22 cellular contexts compared by ENCODE assay signal in genomic region chr1:9332513-9333143, GRCh38. TPM values are rescaled to one million over a fixed set of nuclear protein-coding genes. Genes with fewer than 3 reads are reported as not detected.
DNase-seq lines count a peak whose midpoint lies in the region; ATAC-seq, FAIRE-seq and TF ChIP-seq lines count a peak whose summit lies in the region.
"Had no signal": no experiment of that assay in that cellular context is flagged by ENCODE, and none has a peak within 500 bp of the region (broad histone marks: within the 10 kb centered on the region; RNA-seq: fewer than 3 reads in every experiment).

No MANE protein-coding gene starts in this region.

- H3K79me1 ChIP-seq in mesenchymal stem cell (replicated peaks; ENCODE audit: low read length, poor library complexity, severe bottlenecking) = peaks cover 18% of the 10 kb centered on the region

- H3K27ac ChIP-seq in right lobe of liver (no peak overlapping the region), HepG2 (ENCODE audit: extremely low read length, insufficient read depth, low read length) (no peak overlapping the region), mesenchymal stem cell (ENCODE audit: low read length, poor library complexity, severe bottlenecking) (no peak overlapping the region)
- H3K27ac ChIP-seq: suprapubic skin, VCaP had no signal

- TF ChIP-seq EP300 in HepG2 (IDR thresholded peaks at IDR 0.05; ENCODE audit: low read depth in 2 of 2, low read length in 2 of 2) (no peak), HepG2 (CRISPR knock-in tag; IDR thresholded peaks at IDR 0.05; ENCODE audit: borderline replicate concordance) (no peak)

- H3K14ac ChIP-seq in mesenchymal stem cell (ENCODE audit: low read length in 2 of 2) = no peak overlapping the region

- H3K27me3 ChIP-seq in right lobe of liver (no peaks in the 10 kb centered on the region), HepG2 (ENCODE audit: control insufficient read depth in 1 of 2, insufficient read depth in 2 of 2, low read length in 2 of 2) (no peaks in the 10 kb centered on the region), mesenchymal stem cell (ENCODE audit: control insufficient read depth in 1 of 2, insufficient read depth in 1 of 2, low read length in 2 of 2) (no peaks in the 10 kb centered on the region)
- H3K27me3 ChIP-seq: suprapubic skin had no signal

- H2AFZ ChIP-seq in HepG2 (ENCODE audit: low read length) = no peak overlapping the region
- no peak overlapping the region for H2AFZ ChIP-seq in mesenchymal stem cell (ENCODE audit: low read depth, low read length)

- intact Hi-C loops in right lobe of liver (cut with DNase I) (no loop called here), HepG2 (cut with micrococcal nuclease; ENCODE audit: unreplicated experiment) (no loop called here)
- intact Hi-C loops in activated T-helper 1 cell treated with anti-CD3 and anti-CD28 coated beads, Interleukin-12 subunit alpha, Interleukin-12 subunit beta, Interleukin-2, Interleukin-4 antibody, amounts not matched to agents 30 ng/mL and 10 ng/mL and 1 ng/mL, durations not matched to agents 14 hours and 24 hours and 36 hours (cut with micrococcal nuclease) = no loop called here

- TF ChIP-seq POLR2A in right lobe of liver (IDR thresholded peaks at IDR 0.05) (no peak), HepG2 (IDR thresholded peaks at IDR 0.05; ENCODE audit: insufficient read depth in 1 of 2, low read depth in 2 of 2, low read length in 2 of 2) (no peak)

- H2BK5ac ChIP-seq in mesenchymal stem cell (ENCODE audit: low read depth, low read length, poor library complexity, severe bottlenecking) = no peak overlapping the region

- peaks cover 5% of the 10 kb centered on the region; the same call in 1 of the 2 replicates for H4K20me1 ChIP-seq in HepG2 (ENCODE audit: insufficient read depth, low read length)

- H3K27me3 Mint-ChIP-seq in activated T-helper 1 cell treated with anti-CD3 and anti-CD28 coated beads, Interleukin-12 subunit alpha, Interleukin-12 subunit beta, Interleukin-2, Interleukin-4 antibody, amounts not matched to agents 30 ng/mL and 10 ng/mL and 1 ng/mL, durations not matched to agents 14 hours and 24 hours and 36 hours (ENCODE audit: insufficient read depth) = no peaks in the 10 kb centered on the region

- no peak overlapping the region for H3K18ac ChIP-seq in mesenchymal stem cell (ENCODE audit: low read depth in 1 of 2, low read length in 2 of 2)

- no peak overlapping the region for H3K4me2 ChIP-seq in HepG2 (ENCODE audit: low read depth, low read length)
- H3K4me2 ChIP-seq in mesenchymal stem cell (ENCODE audit: low read length, poor library complexity, severe bottlenecking) = no peak overlapping the region

- 70% methylated on average over 10 of the region's 12 CpGs for WGBS in right lobe of liver (ENCODE audit: insufficient coverage, low coverage, low lambda C conversion rate, missing lambda C conversion rate)
- WGBS in HepG2 (ENCODE audit: low lambda C conversion rate) = 94% methylated on average over 11 of the region's 12 CpGs
- 89% methylated on average over 12 of the region's 12 CpGs for WGBS in mesenchymal stem cell

- H3K27ac Mint-ChIP-seq in activated T-helper 1 cell treated with anti-CD3 and anti-CD28 coated beads, Interleukin-12 subunit alpha, Interleukin-12 subunit beta, Interleukin-2, Interleukin-4 antibody, amounts not matched to agents 30 ng/mL and 10 ng/mL and 1 ng/mL, durations not matched to agents 14 hours and 24 hours and 36 hours = peak overlapping the region; percentile 5
- H3K27ac Mint-ChIP-seq: endodermal cell had no signal

- no peak overlapping the region for H3K23ac ChIP-seq in mesenchymal stem cell (ENCODE audit: low read length in 2 of 2)

- no peak overlapping the region for H4K8ac ChIP-seq in mesenchymal stem cell (ENCODE audit: low read length)

- CTCF ChIA-PET in HepG2 (lab: Yijun Ruan, JAX; ENCODE audit: low intra/inter-chr PET ratio, low total read pairs) = no interaction called here

- H2AK5ac ChIP-seq in mesenchymal stem cell (ENCODE audit: low read length, severe bottlenecking) = no peak overlapping the region

- POLR2A ChIA-PET in HepG2 (lab: Yijun Ruan, JAX) = no interaction called here

- peak overlapping the region; percentile 11 for H2BK120ac ChIP-seq in mesenchymal stem cell (ENCODE audit: low read depth, low read length)

- in situ Hi-C loops in HepG2 (cut with HindIII; ENCODE audit: extremely low pct_ligation_motif_present, low pct_unique_long_range_greater_than_20kb) = no loop called here

- H3K4me3 ChIP-seq in right lobe of liver = no peak overlapping the region
- H3K4me3 ChIP-seq in HepG2 (replicated peaks in 1 of 3; ENCODE audit: insufficient read depth in 1 of 3, low read depth in 2 of 3, low read length in 3 of 3) = no peak overlapping the region
- H3K4me3 ChIP-seq in mesenchymal stem cell (ENCODE audit: insufficient read depth in 1 of 2, low read depth in 1 of 2, low read length in 2 of 2) = no peak overlapping the region
- H3K4me3 ChIP-seq: mucosa of descending colon, suprapubic skin had no signal

- peak overlapping the region; percentile 17 for H2BK15ac ChIP-seq in mesenchymal stem cell (ENCODE audit: low read depth, poor library complexity, severe bottlenecking)

- peaks cover 0 to 8% (median 0%) of the 10 kb centered on the region in 4 donors for H3K4me1 ChIP-seq in right lobe of liver
- peaks cover 21% of the 10 kb centered on the region for H3K4me1 ChIP-seq in HepG2 (ENCODE audit: insufficient read depth, low read length)
- H3K4me1 ChIP-seq in mesenchymal stem cell (ENCODE audit: control insufficient read depth, insufficient read depth, low read depth, low read length) = peaks cover 26% of the 10 kb centered on the region

- peaks cover 1% of the 10 kb centered on the region for H3K79me2 ChIP-seq in HepG2 (ENCODE audit: insufficient read depth, low read length)

- no peak overlapping the region for H2BK12ac ChIP-seq in mesenchymal stem cell (ENCODE audit: low read length in 2 of 2)

- no peak for FAIRE-seq in HepG2 (lab: Jason Lieb, UNC)
- FAIRE-seq: D721Med had no signal

- H3K9ac ChIP-seq in HepG2 (ENCODE audit: insufficient read depth, low read depth, low read length) = no peak overlapping the region
- no peak overlapping the region for H3K9ac ChIP-seq in mesenchymal stem cell (ENCODE audit: low read length)

- no TSS peak for BruUV-seq in HepG2 (replicated peaks; lab: Mats Ljungman, UMichigan)

- TF ChIP-seq CTCF in right lobe of liver (IDR thresholded peaks at IDR 0.05) = no peak
- TF ChIP-seq CTCF in HepG2 (CRISPR knock-in tag; IDR thresholded peaks at IDR 0.05) = no peak

- H3K36me3 ChIP-seq in right lobe of liver (no peaks in the 10 kb centered on the region), HepG2 (replicated peaks in 1 of 2; ENCODE audit: control insufficient read depth in 1 of 2, insufficient read depth in 2 of 2, low read length in 2 of 2) (no peaks in the 10 kb centered on the region), mesenchymal stem cell (ENCODE audit: control insufficient read depth in 1 of 2, insufficient read depth in 2 of 2, low read depth in 1 of 2, low read length in 2 of 2) (peaks cover 31 to 39% of the 10 kb centered on the region in 2 experiments)
- H3K36me3 ChIP-seq: suprapubic skin had no signal

- no peak for TF ChIP-seq RAD21 in HepG2 (CRISPR knock-in tag; IDR thresholded peaks at IDR 0.05)

- H3K4me1 Mint-ChIP-seq in activated T-helper 1 cell treated with anti-CD3 and anti-CD28 coated beads, Interleukin-12 subunit alpha, Interleukin-12 subunit beta, Interleukin-2, Interleukin-4 antibody, amounts not matched to agents 30 ng/mL and 10 ng/mL and 1 ng/mL, durations not matched to agents 14 hours and 24 hours and 36 hours (ENCODE audit: low read depth) = peaks cover 25% of the 10 kb centered on the region

- DNase-seq in right lobe of liver = no peak
- DNase-seq in HepG2 (ENCODE audit: low spot score) = no peak
- no peak for DNase-seq in activated T-helper 1 cell treated with anti-CD3 and anti-CD28 coated beads, Interleukin-12 subunit alpha, Interleukin-12 subunit beta, Interleukin-2, Interleukin-4 antibody, amounts not matched to agents 30 ng/mL and 10 ng/mL and 1 ng/mL, durations not matched to agents 14 hours and 24 hours and 36 hours (ENCODE audit: low spot score)
- no peak for DNase-seq in mesenchymal stem cell
- DNase-seq in stimulated activated CD4-positive, alpha-beta T cell treated with anti-CD3 and anti-CD28 coated beads, Interleukin-15, amount 100 ng/mL, for 24 hours = no peak
- no peak for DNase-seq in NOMO-1 treated with dmso at 0.1 percent for 144 hours (lab: John Stamatoyannopoulos, UW; ENCODE audit: unreplicated experiment)
- no peak for DNase-seq in NCI-H774 (lab: John Stamatoyannopoulos, UW)
- DNase-seq: activated effector memory CD4-positive, alpha-beta T cell treated with anti-CD3 and anti-CD28 coated beads, Interleukin-2, amount 50 U/mL, for 16 hours; amygdala; endodermal cell; foreskin fibroblast; mucosa of descending colon; MV-4-11; NCI-H2081 treated with DMSO at 0.1 percent for 48 hours; NCI-H748 treated with DMSO at 0.1 percent for 48 hours; occipital lobe; stimulated activated CD4-positive, alpha-beta T cell treated with anti-CD3 and anti-CD28 coated beads, Interleukin-4, amount 100 ng/mL, for 24 hours; SW 1271 had no signal

- peaks cover 5% of the 10 kb centered on the region for H3K36me3 Mint-ChIP-seq in activated T-helper 1 cell treated with anti-CD3 and anti-CD28 coated beads, Interleukin-12 subunit alpha, Interleukin-12 subunit beta, Interleukin-2, Interleukin-4 antibody, amounts not matched to agents 30 ng/mL and 10 ng/mL and 1 ng/mL, durations not matched to agents 14 hours and 24 hours and 36 hours (ENCODE audit: low read depth)

- H3K4ac ChIP-seq in mesenchymal stem cell (ENCODE audit: low read depth in 1 of 2, low read length in 2 of 2) = no peak overlapping the region

- H3K4me3 Mint-ChIP-seq in activated T-helper 1 cell treated with anti-CD3 and anti-CD28 coated beads, Interleukin-12 subunit alpha, Interleukin-12 subunit beta, Interleukin-2, Interleukin-4 antibody, amounts not matched to agents 30 ng/mL and 10 ng/mL and 1 ng/mL, durations not matched to agents 14 hours and 24 hours and 36 hours = no peak overlapping the region
- H3K4me3 Mint-ChIP-seq: endodermal cell had no signal

- no peaks in the 10 kb centered on the region for H3K9me3 ChIP-seq in right lobe of liver
- no peaks in the 10 kb centered on the region for H3K9me3 ChIP-seq in HepG2 (ENCODE audit: low read length)
- H3K9me3 ChIP-seq in mesenchymal stem cell (ENCODE audit: control insufficient read depth, low read length) = no peaks in the 10 kb centered on the region
- H3K9me3 ChIP-seq: mucosa of descending colon, suprapubic skin had no signal

- no peak overlapping the region for H4K91ac ChIP-seq in mesenchymal stem cell (ENCODE audit: low read length)

- H3K9me3 Mint-ChIP-seq in activated T-helper 1 cell treated with anti-CD3 and anti-CD28 coated beads, Interleukin-12 subunit alpha, Interleukin-12 subunit beta, Interleukin-2, Interleukin-4 antibody, amounts not matched to agents 30 ng/mL and 10 ng/mL and 1 ng/mL, durations not matched to agents 14 hours and 24 hours and 36 hours = no peaks in the 10 kb centered on the region
- H3K9me3 Mint-ChIP-seq: endodermal cell had no signal

- ATAC-seq in right lobe of liver (peak; percentile 3 to 26 (median 20)), HepG2 (no peak), GM21786 (IDR thresholded peaks at IDR 0.05; ENCODE audit: unreplicated experiment) (no peak)
- ATAC-seq: mucosa of descending colon had no signal

RNA-seq across cellular contexts. Expression of gene SPSB1, which starts 39.9 kb away (rescaled TPM):
- total RNA-seq in right lobe of liver (100 to 1,000 TPM in 1 of 6 experiments, 10 to 100 TPM in 4, 1 to 10 TPM in 1; 7.7 to 121 (median 37.0) TPM), HepG2 (2016; rRNA removed; fragmentation: Illumina TruSeq; extraction: Trizol) (5.0 and 7.1 TPM in 2 replicates)
- 2.4 and 2.5 TPM in 2 replicates for total RNA-seq in HepG2 (2016; cell fraction: cytosol; rRNA removed; fragmentation: Illumina TruSeq; extraction: Trizol; ENCODE audit: low read depth)
- total RNA-seq in HepG2 (2016; cell fraction: insoluble cytoplasmic fraction; rRNA removed; fragmentation: Illumina TruSeq; extraction: Trizol) = 5.2 and 5.8 TPM in 2 replicates
- total RNA-seq in HepG2 (2016; cell fraction: membrane; rRNA removed; fragmentation: Illumina TruSeq; extraction: Trizol) = 4.4 and 5.9 TPM in 2 replicates
- total RNA-seq in HepG2 (2016; cell fraction: nucleus; rRNA removed; fragmentation: Illumina TruSeq; extraction: Trizol) = 4.3 and 4.4 TPM in 2 replicates
- 8.0 and 10.9 TPM in 2 replicates for polyA plus RNA-seq in HepG2 (2011; rRNA removed)
- polyA plus RNA-seq in HepG2 (2011; cell fraction: cytosol; rRNA removed) = 8.1 and 8.5 TPM in 2 replicates
- polyA plus RNA-seq in HepG2 (2011; cell fraction: nucleus; rRNA removed) = 5.1 TPM in 2 replicates
- polyA plus RNA-seq in HepG2 (2012) = 4.0 and 7.7 TPM in 2 replicates
- 1.9 and 2.2 TPM in 2 replicates for polyA plus RNA-seq in HepG2 (2016; cell fraction: cytosol; fragmentation: Illumina TruSeq; extraction: Trizol; ENCODE audit: low read depth)
- polyA plus RNA-seq in HepG2 (2016; cell fraction: insoluble cytoplasmic fraction; fragmentation: Illumina TruSeq; extraction: Trizol; ENCODE audit: low read depth) = 7.3 and 7.8 TPM in 2 replicates
- 3.9 and 4.2 TPM in 2 replicates for polyA plus RNA-seq in HepG2 (2016; cell fraction: membrane; fragmentation: Illumina TruSeq; extraction: Trizol; ENCODE audit: low read depth)
- polyA plus RNA-seq in HepG2 (2016; cell fraction: nucleus; fragmentation: Illumina TruSeq; extraction: Trizol; ENCODE audit: insufficient read depth, low read depth) = 3.9 and 4.4 TPM in 2 replicates
- polyA minus RNA-seq in HepG2 (2011; rRNA and poly(A)+ RNA removed; ENCODE audit: low replicate concordance) = 9.2 and 17.1 TPM in 2 replicates
- 3.6 and 6.4 TPM in 2 replicates for polyA minus RNA-seq in HepG2 (2011; cell fraction: cytosol; rRNA and poly(A)+ RNA removed)
- 3.1 and 4.2 TPM in 2 replicates for polyA minus RNA-seq in HepG2 (2011; cell fraction: nucleus; rRNA and poly(A)+ RNA removed)
- 8.9 and 10.0 TPM in 2 replicates for total RNA-seq in activated T-helper 1 cell treated with anti-CD3 and anti-CD28 coated beads, Interleukin-12 subunit alpha, Interleukin-12 subunit beta, Interleukin-2, Interleukin-4 antibody, amounts not matched to agents 30 ng/mL and 10 ng/mL and 1 ng/mL, durations not matched to agents 14 hours and 24 hours and 36 hours
- 34.8 TPM for polyA plus RNA-seq in mesenchymal stem cell (2013, experiment 1 of 2)
- polyA plus RNA-seq in mesenchymal stem cell (2013, experiment 2 of 2) = 35.0 TPM

Comparison
In these comparisons a context has a peak if more than half of its experiments do, and no peak if none do; other contexts are left out.
1. ATAC-seq: peak in right lobe of liver (4 of 4); none in HepG2 (single experiment) and GM21786 (single experiment).